7 cellular contexts compared by ENCODE assay signal in the genomic region with DNA sequence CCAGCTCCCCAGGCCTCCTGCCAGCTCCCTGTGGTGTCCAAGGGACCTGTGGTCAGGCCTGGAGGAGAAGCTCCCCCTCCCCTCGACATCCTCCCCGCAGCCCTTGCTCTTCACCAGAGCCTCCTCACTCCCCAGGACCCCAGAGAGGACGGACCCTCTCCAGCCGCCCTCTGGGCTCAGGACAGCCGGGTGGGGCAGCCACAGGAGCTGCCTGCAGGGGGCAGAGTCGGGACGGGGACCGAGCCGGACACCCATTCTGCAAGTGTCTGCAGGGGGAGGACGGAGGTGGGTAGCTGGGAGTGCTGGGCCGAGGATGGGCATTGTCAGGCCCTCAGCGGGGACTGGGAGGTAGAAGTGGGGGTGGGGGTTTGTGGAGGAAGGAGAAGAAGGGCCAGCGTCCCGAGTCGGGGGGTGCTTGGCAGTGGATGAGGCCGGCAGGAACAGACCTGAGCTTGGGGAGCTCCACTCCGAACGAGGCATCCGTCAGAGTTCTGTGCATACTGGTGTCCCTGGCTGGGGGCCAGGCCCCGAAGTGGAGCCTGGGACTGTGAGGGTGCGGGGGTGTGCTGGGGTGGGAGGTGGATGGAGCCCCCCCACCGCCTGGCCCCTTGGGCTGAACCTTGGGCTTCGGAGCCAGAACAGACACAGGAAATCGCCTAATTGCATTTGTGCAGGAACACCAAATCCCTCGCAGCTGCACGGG. TPM values are rescaled to one million over a fixed set of nuclear protein-coding genes. Genes with fewer than 3 reads are reported as not detected.
DNase-seq lines count a peak whose midpoint lies in the region; ATAC-seq and TF ChIP-seq lines count a peak whose summit lies in the region.
"Had no signal": no experiment of that assay in that cellular context is flagged by ENCODE, and none has a peak within 500 bp of the region (broad histone marks: within the 10 kb centered on the region; RNA-seq: fewer than 3 reads in every experiment).

No MANE protein-coding gene starts in this region.

- H3K27me3 ChIP-seq in AG04450 (ENCODE audit: control insufficient read depth, insufficient read depth, low read length) (peaks cover 3% of the 10 kb centered on the region), Loucy (ENCODE audit: insufficient read depth, low read length, poor library complexity, severe bottlenecking) (no peaks in the 10 kb centered on the region), thoracic aorta (replicated peaks; ENCODE audit: insufficient read depth) (no peaks in the 10 kb centered on the region)

- POLR2A ChIA-PET in AG04450 (lab: Yijun Ruan, JAX), result interaction anchor here (0.7 kb wide), 1 partner anchor 485 kb away, joined by 4 read pairs; no protein-coding TSS in a partner anchor

- H3K27ac ChIP-seq in AG04450 (ENCODE audit: low read depth, low read length), result no peak overlapping the region
- peak overlapping the region in 1 of 2 donors; percentile 46 for H3K27ac ChIP-seq in thoracic aorta

- H3K4me3 ChIP-seq in AG04450 (ENCODE audit: low read depth, low read length), result no peak overlapping the region
- no peak overlapping the region for H3K4me3 ChIP-seq in Loucy (ENCODE audit: low read length, poor library complexity, severe bottlenecking)
- H3K4me3 ChIP-seq in fibroblast of the aortic adventitia (ENCODE audit: low read depth, low read length), result no peak overlapping the region
- no peak overlapping the region for H3K4me3 ChIP-seq in thoracic aorta
- H3K4me3 ChIP-seq: lung had no signal

- H3F3A ChIP-seq in Loucy (ENCODE audit: low read depth), result no peaks in the 10 kb centered on the region

- no peak for ATAC-seq in thoracic aorta (ENCODE audit: insufficient number of reproducible peaks, low FRiP score, low read depth)

- H2AFZ ChIP-seq in Loucy (ENCODE audit: low read length), result no peak overlapping the region

- H3K4me1 ChIP-seq in Loucy (ENCODE audit: insufficient read depth, low read length, poor library complexity, severe bottlenecking) (no peaks in the 10 kb centered on the region), thoracic aorta (ENCODE audit: control insufficient read depth in 1 of 2, low read depth in 2 of 2) (peaks cover 21 to 55% of the 10 kb centered on the region in 2 donors)

- H3K4me2 ChIP-seq in Loucy (ENCODE audit: low read depth, low read length, poor library complexity, severe bottlenecking), result no peak overlapping the region

- peaks cover 7% of the 10 kb centered on the region; the same call in 1 of the 2 replicates for H3K79me2 ChIP-seq in Loucy (ENCODE audit: insufficient read depth, low read length)

- TF ChIP-seq CTCF in AG04450 (IDR thresholded peaks at IDR 0.05; ENCODE audit: low read depth, low read length), result peak; percentile 55
- peak; percentile 62 for TF ChIP-seq CTCF in Loucy (conservative IDR thresholded peaks at IDR 0.05; ENCODE audit: low read length)
- TF ChIP-seq CTCF in fibroblast of the aortic adventitia (IDR thresholded peaks at IDR 0.05; ENCODE audit: insufficient read depth, low read length), result peak; percentile 69
- peak; percentile 31 for TF ChIP-seq CTCF in thoracic aorta (IDR thresholded peaks at IDR 0.05)

- DNase-seq in AG04450 (ENCODE audit: low read depth, low spot score) (no peak), fibroblast of the aortic adventitia (ENCODE audit: low read depth) (peak; percentile 41), thoracic aorta (ENCODE audit: low spot score) (no peak), GM19240 (ENCODE audit: insufficient read length, low spot score) (no peak), NCI-H2171 (lab: John Stamatoyannopoulos, UW) (no peak)

- H3K9me2 ChIP-seq in Loucy (replicated peaks; ENCODE audit: low read depth, low read length), result no peaks in the 10 kb centered on the region

- H3K36me3 ChIP-seq in Loucy (ENCODE audit: insufficient read depth, low read length), result no peaks in the 10 kb centered on the region
- no peaks in the 10 kb centered on the region for H3K36me3 ChIP-seq in thoracic aorta

- peaks cover 4% of the 10 kb centered on the region for H4K20me1 ChIP-seq in Loucy (ENCODE audit: insufficient read depth, low read length, poor library complexity, severe bottlenecking)

- CTCF ChIA-PET in AG04450 (lab: Charles Lee), result interaction anchor here (0.5 to 2.2 kb wide), 8 partner anchors 11 to 1862 kb away, joined by 3 to 17 read pairs (median 3); no protein-coding TSS in a partner anchor

- H3K9me3 ChIP-seq in AG04450 (ENCODE audit: control insufficient read depth, insufficient read depth, low read length) (peaks cover 5% of the 10 kb centered on the region; the same call in 1 of the 2 replicates), Loucy (ENCODE audit: insufficient read depth, low read depth, low read length) (no peaks in the 10 kb centered on the region), thoracic aorta (no peaks in the 10 kb centered on the region)

- H3K9ac ChIP-seq in Loucy (ENCODE audit: low read depth, low read length, poor library complexity, severe bottlenecking), result no peak overlapping the region

RNA-seq across cellular contexts. Expression of a gene that starts 15.2 kb away (rescaled TPM):
- polyA plus RNA-seq in AG04450 (2011; rRNA removed), result not detected in 2 replicates
- not detected in 2 replicates for polyA minus RNA-seq in AG04450 (2011; rRNA and poly(A)+ RNA removed)
- total RNA-seq in fibroblast of the aortic adventitia (ENCODE audit: low replicate concordance) (not detected in 2 replicates), thoracic aorta (under 1 TPM in 1 of 2 donors, not detected in 1; 0.41 TPM)
- total RNA-seq: lung had no signal

RNA-seq across cellular contexts. Expression of a gene that starts 23.6 kb away (rescaled TPM):
- polyA plus RNA-seq in AG04450 (2011; rRNA removed), result 0.10 TPM in 1 of 2 replicates, not detected in the other
- not detected in 2 replicates for polyA minus RNA-seq in AG04450 (2011; rRNA and poly(A)+ RNA removed)
- total RNA-seq in fibroblast of the aortic adventitia (ENCODE audit: low replicate concordance), result 18.7 and 40.2 TPM in 2 replicates
- 10 to 100 TPM; 23.6 to 40.5 TPM for total RNA-seq in thoracic aorta

RNA-seq across cellular contexts. Expression of a gene that starts 37.7 kb away (rescaled TPM):
- polyA plus RNA-seq in AG04450 (2011; rRNA removed), result not detected in 2 replicates
- not detected in 2 replicates for polyA minus RNA-seq in AG04450 (2011; rRNA and poly(A)+ RNA removed)
- not detected in 2 replicates for total RNA-seq in fibroblast of the aortic adventitia (ENCODE audit: low replicate concordance)
- not detected for total RNA-seq in thoracic aorta

RNA-seq across cellular contexts. Expression of a gene that starts 41.7 kb away (rescaled TPM):
- not detected in 2 replicates for polyA plus RNA-seq in AG04450 (2011; rRNA removed)
- polyA minus RNA-seq in AG04450 (2011; rRNA and poly(A)+ RNA removed), result not detected in 2 replicates
- 0.82 TPM in 1 of 2 replicates, not detected in the other for total RNA-seq in fibroblast of the aortic adventitia (ENCODE audit: low replicate concordance)
- total RNA-seq in thoracic aorta, result 1 to 10 TPM; 3.4 to 3.6 TPM

RNA-seq across cellular contexts. Expression of a gene that starts 43.0 kb away (rescaled TPM):
- not detected in 2 replicates for polyA plus RNA-seq in AG04450 (2011; rRNA removed)
- not detected in 2 replicates for polyA minus RNA-seq in AG04450 (2011; rRNA and poly(A)+ RNA removed)
- total RNA-seq in fibroblast of the aortic adventitia (ENCODE audit: low replicate concordance), result 0.81 and 6.5 TPM in 2 replicates
- total RNA-seq in thoracic aorta, result 1 to 10 TPM; 8.3 to 9.7 TPM
